6 cellular contexts compared by ENCODE assay signal in the genomic region with DNA sequence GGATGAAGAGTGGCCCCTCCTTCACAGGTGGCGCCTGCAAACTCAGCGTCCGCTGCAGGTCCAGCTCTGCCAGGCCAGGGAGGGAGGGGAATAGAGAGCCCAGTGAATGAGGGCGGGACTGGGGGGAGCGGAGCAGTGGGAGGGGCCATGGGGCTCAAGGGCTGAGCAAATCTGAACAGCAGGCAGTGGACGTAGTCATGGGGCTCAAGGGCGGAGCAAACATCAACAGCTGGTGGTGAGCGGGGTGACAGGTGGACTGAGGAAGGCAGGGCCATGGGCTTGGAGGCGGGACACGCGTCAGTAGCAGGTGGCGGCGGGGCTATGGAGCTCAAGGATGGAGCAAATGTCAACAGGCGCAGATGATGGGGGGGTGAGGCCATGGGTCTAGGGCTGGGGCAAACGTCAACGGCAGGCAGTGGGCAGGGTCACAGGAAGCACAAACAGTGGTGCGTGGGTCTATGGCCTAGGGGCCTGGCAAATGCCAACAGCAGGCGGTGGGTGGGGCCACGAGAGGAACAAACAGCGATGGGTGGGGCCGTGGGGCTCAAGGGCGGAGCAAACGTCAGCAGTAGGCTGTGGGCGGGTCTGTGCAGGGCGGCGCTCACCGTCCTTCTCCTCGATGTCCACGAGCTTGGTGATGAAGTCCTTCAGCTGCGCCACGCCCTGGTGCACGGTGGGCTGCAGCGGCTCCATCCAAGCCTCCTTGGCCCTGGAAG. TPM values are rescaled to one million over a fixed set of nuclear protein-coding genes. Genes with fewer than 3 reads are reported as not detected.
DNase-seq lines count a peak whose midpoint lies in the region; ATAC-seq and TF ChIP-seq lines count a peak whose summit lies in the region.
"Not testable (repeated sequence)": the region's sequence is repeated elsewhere in the genome, so short reads cannot be mapped to it uniquely, and the experiment has no call there.

No MANE protein-coding gene starts in this region.

- not testable (repeated sequence) for H3K36me3 Mint-ChIP-seq in activated CD4-positive, alpha-beta T cell treated with anti-CD3 and anti-CD28 coated beads, Interleukin-2, amount 10 ng/mL, durations not matched to agents 7 days and 5 days (ENCODE audit: low read depth)

- H3K27ac Mint-ChIP-seq in activated CD4-positive, alpha-beta T cell treated with anti-CD3 and anti-CD28 coated beads, Interleukin-2, amount 10 ng/mL, durations not matched to agents 7 days and 5 days = peak overlapping the region; percentile 82

- peak; percentile 28 for ATAC-seq in GM18505 (IDR thresholded peaks at IDR 0.05; ENCODE audit: unreplicated experiment)
- ATAC-seq in GM21723 (IDR thresholded peaks at IDR 0.05; ENCODE audit: unreplicated experiment) = peak; percentile 31
- peak; percentile 38 for ATAC-seq in HG03108 (IDR thresholded peaks at IDR 0.05; ENCODE audit: unreplicated experiment)
- peak; percentile 69 for ATAC-seq in Right ventricle myocardium superior (ENCODE audit: poor library complexity)

- intact Hi-C loops in Right ventricle myocardium superior (cut with DNase I); sigmoid colon (cut with DNase I): not testable (repeated sequence)

- not testable (repeated sequence) for TF ChIP-seq POLR2A in GM18505 (IDR thresholded peaks at IDR 0.05; ENCODE audit: borderline replicate concordance, extremely low read depth, insufficient read depth, insufficient read length); sigmoid colon (IDR thresholded peaks at IDR 0.05)

- not testable (repeated sequence) for H3K27me3 Mint-ChIP-seq in activated CD4-positive, alpha-beta T cell treated with anti-CD3 and anti-CD28 coated beads, Interleukin-2, amount 10 ng/mL, durations not matched to agents 7 days and 5 days

- not testable (repeated sequence) for H3K36me3 ChIP-seq in sigmoid colon

- POLR2A ChIA-PET in activated CD4-positive, alpha-beta T cell treated with anti-CD3 and anti-CD28 coated beads, Interleukin-2, amount 10 ng/mL, durations not matched to agents 7 days and 5 days (lab: Charles Lee) = not testable (repeated sequence)

- not testable (repeated sequence) for H3K4me1 ChIP-seq in sigmoid colon

- no CpG with 5 or more reads among the region's 33 CpGs for WGBS in sigmoid colon, 2 donors

- not testable (repeated sequence) for H3K4me1 Mint-ChIP-seq in activated CD4-positive, alpha-beta T cell treated with anti-CD3 and anti-CD28 coated beads, Interleukin-2, amount 10 ng/mL, durations not matched to agents 7 days and 5 days

- not testable (repeated sequence) for H3K9me3 Mint-ChIP-seq in activated CD4-positive, alpha-beta T cell treated with anti-CD3 and anti-CD28 coated beads, Interleukin-2, amount 10 ng/mL, durations not matched to agents 7 days and 5 days

- not testable (repeated sequence) for H3K27me3 ChIP-seq in sigmoid colon

- not testable (repeated sequence) for H3K4me3 Mint-ChIP-seq in activated CD4-positive, alpha-beta T cell treated with anti-CD3 and anti-CD28 coated beads, Interleukin-2, amount 10 ng/mL, durations not matched to agents 7 days and 5 days

- H3K27ac ChIP-seq in sigmoid colon = not testable (repeated sequence)

- CTCF ChIA-PET in activated CD4-positive, alpha-beta T cell treated with anti-CD3 and anti-CD28 coated beads, Interleukin-2, amount 10 ng/mL, durations not matched to agents 7 days and 5 days (lab: Charles Lee) = not testable (repeated sequence)

- H3K4me3 ChIP-seq in sigmoid colon = not testable (repeated sequence)

- peak; percentile 54 for DNase-seq in activated CD4-positive, alpha-beta T cell treated with anti-CD3 and anti-CD28 coated beads, Interleukin-2, amount 10 ng/mL, durations not matched to agents 7 days and 5 days
- DNase-seq in Right ventricle myocardium superior (peak; percentile 44), sigmoid colon (peak; percentile 39)

- TF ChIP-seq EP300 in sigmoid colon (IDR thresholded peaks at IDR 0.05) = not testable (repeated sequence)

- H3K9me3 ChIP-seq in sigmoid colon = not testable (repeated sequence)

- not testable (repeated sequence) for TF ChIP-seq CTCF in sigmoid colon (IDR thresholded peaks at IDR 0.05)

RNA-seq across cellular contexts. Expression of a gene that starts 14.7 kb away (rescaled TPM):
- total RNA-seq in activated CD4-positive, alpha-beta T cell treated with anti-CD3 and anti-CD28 coated beads, Interleukin-2, amount 10 ng/mL, durations not matched to agents 7 days and 5 days = 10 to 100 TPM; 44.3 to 56.4 TPM
- total RNA-seq in Right ventricle myocardium superior (51.3 TPM), sigmoid colon (10 to 100 TPM in 3 of 4 donors, 1 to 10 TPM in 1; 9.9 to 29.3 (median 20.5) TPM)
- 100 to 1,000 TPM in 2 of 3 donors, 10 to 100 TPM in 1; 75.1 to 190 (median 166) TPM for polyA plus RNA-seq in sigmoid colon

RNA-seq across cellular contexts. Expression of a gene that starts 24.2 kb away (rescaled TPM):
- 10 to 100 TPM; 23.2 to 26.9 TPM for total RNA-seq in activated CD4-positive, alpha-beta T cell treated with anti-CD3 and anti-CD28 coated beads, Interleukin-2, amount 10 ng/mL, durations not matched to agents 7 days and 5 days
- total RNA-seq in Right ventricle myocardium superior = 9.3 TPM
- total RNA-seq in sigmoid colon = 10 to 100 TPM in 2 of 4 donors, 1 to 10 TPM in 2; 2.5 to 39.1 (median 12.9) TPM
- polyA plus RNA-seq in sigmoid colon = 10 to 100 TPM; 11.4 to 24.4 (median 16.6) TPM

RNA-seq across cellular contexts. Expression of a gene that starts 28.6 kb away (rescaled TPM):
- total RNA-seq in activated CD4-positive, alpha-beta T cell treated with anti-CD3 and anti-CD28 coated beads, Interleukin-2, amount 10 ng/mL, durations not matched to agents 7 days and 5 days = 10 to 100 TPM; 18.2 to 20.5 TPM
- total RNA-seq in Right ventricle myocardium superior = 9.7 TPM
- total RNA-seq in sigmoid colon = 10 to 100 TPM in 1 of 4 donors, 1 to 10 TPM in 3; 7.2 to 19.4 (median 8.8) TPM
- polyA plus RNA-seq in sigmoid colon = 10 to 100 TPM; 13.4 to 18.8 (median 16.2) TPM

RNA-seq across cellular contexts. Expression of a gene that starts 28.7 kb away (rescaled TPM):
- 10 to 100 TPM; 10.5 to 12.9 TPM for total RNA-seq in activated CD4-positive, alpha-beta T cell treated with anti-CD3 and anti-CD28 coated beads, Interleukin-2, amount 10 ng/mL, durations not matched to agents 7 days and 5 days
- total RNA-seq in Right ventricle myocardium superior (5.3 TPM), sigmoid colon (10 to 100 TPM in 3 of 4 donors, 1 to 10 TPM in 1; 8.0 to 26.7 (median 15.5) TPM)
- polyA plus RNA-seq in sigmoid colon = 10 to 100 TPM in 2 of 3 donors, 1 to 10 TPM in 1; 9.2 to 10.2 (median 10.2) TPM

RNA-seq across cellular contexts. Expression of a gene that starts 50.1 kb away (rescaled TPM):
- total RNA-seq in activated CD4-positive, alpha-beta T cell treated with anti-CD3 and anti-CD28 coated beads, Interleukin-2, amount 10 ng/mL, durations not matched to agents 7 days and 5 days = 10 to 100 TPM; 44.9 to 52.4 TPM
- total RNA-seq in Right ventricle myocardium superior (4.4 TPM), sigmoid colon (10 to 100 TPM in 1 of 4 donors, 1 to 10 TPM in 2, under 1 TPM in 1; 0.99 to 10.9 (median 3.4) TPM)
- polyA plus RNA-seq in sigmoid colon = 10 to 100 TPM in 1 of 3 donors, not detected in 2; 14.2 TPM
